ENCODE assay signal across 8 cellular contexts in the genomic region with DNA sequence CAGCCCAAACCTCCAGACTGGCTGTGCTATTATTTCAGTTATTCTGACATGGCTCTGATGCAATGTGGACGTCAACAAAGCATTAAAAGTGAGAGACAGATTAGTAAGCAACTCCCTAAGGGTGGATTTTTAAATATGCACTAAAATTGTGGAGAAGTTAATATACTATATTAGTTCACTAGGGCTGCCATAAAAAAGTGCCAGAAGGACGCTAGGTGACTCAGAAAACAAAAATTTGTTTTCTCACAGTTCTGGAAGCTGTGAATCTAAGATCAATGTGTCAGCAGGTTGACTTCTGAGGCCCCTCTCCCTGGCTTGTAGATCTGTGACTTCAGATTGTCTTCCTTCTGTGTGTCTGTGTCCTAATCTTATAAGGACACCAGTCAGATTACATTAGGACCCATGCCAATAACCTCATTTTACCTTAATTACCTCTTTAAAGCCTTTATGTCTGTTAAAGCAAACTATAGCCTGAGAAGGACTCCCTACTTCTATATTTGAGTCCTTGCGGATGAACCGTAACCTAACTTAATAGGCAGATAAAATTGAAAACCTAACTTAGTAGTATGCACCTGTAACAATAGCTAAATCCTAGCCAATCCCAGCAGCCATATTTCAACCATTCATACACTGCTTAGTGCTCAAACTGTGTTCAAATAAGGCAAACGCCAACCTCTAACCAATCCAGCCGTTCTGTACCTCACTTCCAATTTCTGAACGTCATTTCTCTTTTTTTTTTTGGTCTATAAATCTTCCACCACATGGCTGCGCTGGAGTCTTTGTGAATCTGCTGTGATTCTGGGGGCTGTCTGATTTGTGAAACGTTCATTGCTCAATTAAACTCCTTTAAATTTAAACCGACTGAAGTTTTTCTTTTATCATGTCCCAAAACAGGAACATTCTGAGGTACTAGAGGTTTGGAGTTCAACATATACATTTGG.
A peak's percentile ranks its signal among the peaks of the same experiment; 100 is the strongest.
DNase-seq lines count a peak whose midpoint lies in the region; ATAC-seq lines count a peak whose summit lies in the region.

No MANE protein-coding gene starts in this region.

- no peaks in the 10 kb centered on the region for H3K36me3 Mint-ChIP-seq in activated CD4-positive, alpha-beta T cell treated with anti-CD3 and anti-CD28 coated beads for 36 hours (ENCODE audit: low read depth)
- no peaks in the 10 kb centered on the region for H3K36me3 Mint-ChIP-seq in activated T-helper 17 cell treated with anti-CD3 and anti-CD28 coated beads, Interleukin-2, amount 50 U/mL, for 72 hours (ENCODE audit: low read depth)

- POLR2A ChIA-PET in activated CD4-positive, alpha-beta T cell treated with anti-CD3 and anti-CD28 coated beads for 36 hours (lab: Charles Lee), result interaction anchor here (0.6 to 2.6 kb wide), 5 partner anchors 12 to 156 kb away, joined by 3 to 23 read pairs (median 5); partner anchors contain the start of gene BACH1

- CTCF ChIA-PET in activated CD4-positive, alpha-beta T cell treated with anti-CD3 and anti-CD28 coated beads for 36 hours (lab: Charles Lee), result interaction anchor here (0.6 to 1.7 kb wide), 6 partner anchors 9 to 209 kb away, joined by 3 to 12 read pairs (median 3); partner anchors contain the start of gene BACH1

- no peak for DNase-seq in activated CD4-positive, alpha-beta T cell treated with anti-CD3 and anti-CD28 coated beads for 36 hours
- DNase-seq in activated CD4-positive, alpha-beta T cell treated with anti-CD3 and anti-CD28 coated beads for 48 hours, result no peak
- DNase-seq in renal cortical epithelial cell (ENCODE audit: low read depth) (peak; percentile 83), NCI-H1694 treated with DMSO at 0.1 percent for 48 hours (lab: John Stamatoyannopoulos, UW) (no peak), T1000 (lab: John Stamatoyannopoulos, UW) (no peak)

- ATAC-seq in activated CD4-positive, alpha-beta T cell treated with anti-CD3 and anti-CD28 coated beads for 36 hours, result peak; percentile 8
- peak; percentile 21 for ATAC-seq in HG03354 (IDR thresholded peaks at IDR 0.05; ENCODE audit: poor library complexity, severe bottlenecking, unreplicated experiment)
- no peak for ATAC-seq in activated T-helper 17 cell treated with anti-CD3 and anti-CD28 coated beads, Interleukin-2, amount 50 U/mL, for 72 hours (replicated peaks)
- ATAC-seq in GM21619 (IDR thresholded peaks at IDR 0.05; ENCODE audit: unreplicated experiment), result no peak

- no peaks in the 10 kb centered on the region for H3K9me3 Mint-ChIP-seq in activated CD4-positive, alpha-beta T cell treated with anti-CD3 and anti-CD28 coated beads for 36 hours (ENCODE audit: low read depth)
- no peaks in the 10 kb centered on the region for H3K9me3 Mint-ChIP-seq in activated T-helper 17 cell treated with anti-CD3 and anti-CD28 coated beads, Interleukin-2, amount 50 U/mL, for 72 hours

- intact Hi-C loops in activated CD4-positive, alpha-beta T cell treated with anti-CD3 and anti-CD28 coated beads for 36 hours (cut with DNase I, micrococcal nuclease), result loop anchor here (1.0 to 10.0 kb wide), 14 partner anchors 12 to 458 kb away; partner anchors contain the start of genes BACH1 (in 2 of the 2) and RWDD2B (in 1 of the 2)

- no peak overlapping the region for H3K4me3 Mint-ChIP-seq in activated CD4-positive, alpha-beta T cell treated with anti-CD3 and anti-CD28 coated beads for 36 hours
- peak overlapping the region; percentile 43 for H3K4me3 Mint-ChIP-seq in activated T-helper 17 cell treated with anti-CD3 and anti-CD28 coated beads, Interleukin-2, amount 50 U/mL, for 72 hours

- peaks cover 5% of the 10 kb centered on the region for H3K27me3 Mint-ChIP-seq in activated CD4-positive, alpha-beta T cell treated with anti-CD3 and anti-CD28 coated beads for 36 hours
- H3K27me3 Mint-ChIP-seq in activated T-helper 17 cell treated with anti-CD3 and anti-CD28 coated beads, Interleukin-2, amount 50 U/mL, for 72 hours, result peaks cover 32% of the 10 kb centered on the region

- peak overlapping the region; percentile 76 for H3K27ac Mint-ChIP-seq in activated CD4-positive, alpha-beta T cell treated with anti-CD3 and anti-CD28 coated beads for 36 hours
- peak overlapping the region; percentile 90 for H3K27ac Mint-ChIP-seq in activated T-helper 17 cell treated with anti-CD3 and anti-CD28 coated beads, Interleukin-2, amount 50 U/mL, for 72 hours

- peaks cover 49% of the 10 kb centered on the region for H3K4me1 Mint-ChIP-seq in activated CD4-positive, alpha-beta T cell treated with anti-CD3 and anti-CD28 coated beads for 36 hours
- peaks cover 48% of the 10 kb centered on the region for H3K4me1 Mint-ChIP-seq in activated T-helper 17 cell treated with anti-CD3 and anti-CD28 coated beads, Interleukin-2, amount 50 U/mL, for 72 hours

Comparison
In these comparisons a context has a peak if more than half of its experiments do, and no peak if none do; other contexts are left out.
1. ATAC-seq: peak in activated CD4-positive, alpha-beta T cell treated with anti-CD3 and anti-CD28 coated beads for 36 hours (single experiment) and HG03354 (single experiment); none in activated T-helper 17 cell treated with anti-CD3 and anti-CD28 coated beads, Interleukin-2, amount 50 U/mL, for 72 hours (single experiment) and GM21619 (single experiment).